ENCODE assay signal across 2 cellular contexts in the genomic region with DNA sequence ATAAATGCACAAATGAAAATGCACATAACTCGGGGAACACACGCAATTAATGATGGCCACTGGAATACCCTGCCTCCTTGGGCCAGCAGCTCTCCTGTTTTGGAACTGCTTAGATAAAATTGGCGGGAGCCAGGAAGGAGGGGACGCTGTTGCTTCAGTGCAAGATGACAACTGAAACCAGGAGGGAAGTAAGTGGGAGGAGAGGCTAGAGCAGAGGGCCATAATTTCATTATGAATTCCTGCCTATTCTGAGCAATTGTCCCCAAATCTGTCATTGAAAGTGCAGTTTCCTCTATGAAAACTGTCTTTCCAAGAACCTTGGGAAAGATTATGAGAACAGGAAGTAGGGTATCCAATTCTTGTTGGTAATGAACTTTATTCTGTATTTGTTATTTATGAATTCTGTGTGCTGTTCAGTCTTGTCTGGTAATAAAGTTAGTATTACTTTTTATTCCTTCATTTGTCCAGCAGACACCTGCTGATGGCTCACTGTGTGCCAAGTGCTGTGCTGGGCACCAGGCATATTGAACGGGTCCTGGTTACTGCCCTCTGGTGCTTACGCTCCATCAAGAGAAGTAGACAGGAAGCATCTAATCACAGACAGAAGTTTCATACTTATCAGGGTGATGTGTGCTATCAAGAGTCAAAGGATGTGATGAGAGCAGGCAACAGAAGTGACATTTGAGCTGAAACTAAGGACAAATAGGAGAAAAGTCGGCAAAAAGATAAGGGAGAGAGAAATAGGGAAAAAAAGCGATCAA.
TF ChIP-seq lines count a peak whose summit lies in the region.

No MANE protein-coding gene starts in this region.

TF ChIP-seq in HCT116, 20 proteins besides CTCF, POLR2A, EP300 and RAD21 (continued from another document):
- TF ChIP-seq, protein P1, sequence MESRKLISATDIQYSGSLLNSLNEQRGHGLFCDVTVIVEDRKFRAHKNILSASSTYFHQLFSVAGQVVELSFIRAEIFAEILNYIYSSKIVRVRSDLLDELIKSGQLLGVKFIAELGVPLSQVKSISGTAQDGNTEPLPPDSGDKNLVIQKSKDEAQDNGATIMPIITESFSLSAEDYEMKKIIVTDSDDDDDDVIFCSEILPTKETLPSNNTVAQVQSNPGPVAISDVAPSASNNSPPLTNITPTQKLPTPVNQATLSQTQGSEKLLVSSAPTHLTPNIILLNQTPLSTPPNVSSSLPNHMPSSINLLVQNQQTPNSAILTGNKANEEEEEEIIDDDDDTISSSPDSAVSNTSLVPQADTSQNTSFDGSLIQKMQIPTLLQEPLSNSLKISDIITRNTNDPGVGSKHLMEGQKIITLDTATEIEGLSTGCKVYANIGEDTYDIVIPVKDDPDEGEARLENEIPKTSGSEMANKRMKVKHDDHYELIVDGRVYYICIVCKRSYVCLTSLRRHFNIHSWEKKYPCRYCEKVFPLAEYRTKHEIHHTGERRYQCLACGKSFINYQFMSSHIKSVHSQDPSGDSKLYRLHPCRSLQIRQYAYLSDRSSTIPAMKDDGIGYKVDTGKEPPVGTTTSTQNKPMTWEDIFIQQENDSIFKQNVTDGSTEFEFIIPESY (IDR thresholded peaks at IDR 0.05; ENCODE audit: extremely low read depth, insufficient replicate concordance, low read length): no peak
- no peak for TF ChIP-seq POLR2AphosphoS5 (IDR thresholded peaks at IDR 0.05; ENCODE audit: low read depth, low read length)
- no peak for TF ChIP-seq SIN3A (IDR thresholded peaks at IDR 0.05; ENCODE audit: low read depth)
- TF ChIP-seq SRF (IDR thresholded peaks at IDR 0.05; ENCODE audit: low read depth): no peak
- TF ChIP-seq ELF1 (IDR thresholded peaks at IDR 0.05; ENCODE audit: borderline replicate concordance, low read depth): no peak
- TF ChIP-seq YY1 (IDR thresholded peaks at IDR 0.05; ENCODE audit: extremely low read depth, insufficient replicate concordance, low read depth, low read length): no peak
- TF ChIP-seq, protein P2, sequence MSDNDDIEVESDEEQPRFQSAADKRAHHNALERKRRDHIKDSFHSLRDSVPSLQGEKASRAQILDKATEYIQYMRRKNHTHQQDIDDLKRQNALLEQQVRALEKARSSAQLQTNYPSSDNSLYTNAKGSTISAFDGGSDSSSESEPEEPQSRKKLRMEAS (IDR thresholded peaks at IDR 0.05): no peak
- TF ChIP-seq EZH2phosphoT487 (IDR thresholded peaks at IDR 0.05; ENCODE audit: borderline replicate concordance): no peak
- no peak for TF ChIP-seq CEBPB (IDR thresholded peaks at IDR 0.05; ENCODE audit: low read depth)
- TF ChIP-seq CBX3 (IDR thresholded peaks at IDR 0.05; ENCODE audit: low read depth): no peak
- TF ChIP-seq ZNF274 (IDR thresholded peaks at IDR 0.05; ENCODE audit: low read depth, low read length): no peak

TF ChIP-seq in K562, 482 proteins besides CTCF, POLR2A, EP300 and RAD21 (continued from another document):
- TF ChIP-seq, protein P3, sequence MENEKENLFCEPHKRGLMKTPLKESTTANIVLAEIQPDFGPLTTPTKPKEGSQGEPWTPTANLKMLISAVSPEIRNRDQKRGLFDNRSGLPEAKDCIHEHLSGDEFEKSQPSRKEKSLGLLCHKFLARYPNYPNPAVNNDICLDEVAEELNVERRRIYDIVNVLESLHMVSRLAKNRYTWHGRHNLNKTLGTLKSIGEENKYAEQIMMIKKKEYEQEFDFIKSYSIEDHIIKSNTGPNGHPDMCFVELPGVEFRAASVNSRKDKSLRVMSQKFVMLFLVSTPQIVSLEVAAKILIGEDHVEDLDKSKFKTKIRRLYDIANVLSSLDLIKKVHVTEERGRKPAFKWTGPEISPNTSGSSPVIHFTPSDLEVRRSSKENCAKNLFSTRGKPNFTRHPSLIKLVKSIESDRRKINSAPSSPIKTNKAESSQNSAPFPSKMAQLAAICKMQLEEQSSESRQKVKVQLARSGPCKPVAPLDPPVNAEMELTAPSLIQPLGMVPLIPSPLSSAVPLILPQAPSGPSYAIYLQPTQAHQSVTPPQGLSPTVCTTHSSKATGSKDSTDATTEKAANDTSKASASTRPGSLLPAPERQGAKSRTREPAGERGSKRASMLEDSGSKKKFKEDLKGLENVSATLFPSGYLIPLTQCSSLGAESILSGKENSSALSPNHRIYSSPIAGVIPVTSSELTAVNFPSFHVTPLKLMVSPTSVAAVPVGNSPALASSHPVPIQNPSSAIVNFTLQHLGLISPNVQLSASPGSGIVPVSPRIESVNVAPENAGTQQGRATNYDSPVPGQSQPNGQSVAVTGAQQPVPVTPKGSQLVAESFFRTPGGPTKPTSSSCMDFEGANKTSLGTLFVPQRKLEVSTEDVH (IDR thresholded peaks at IDR 0.05; ENCODE audit: low read depth, partially characterized antibody): peak; percentile 24
- TF ChIP-seq FOXJ3 (CRISPR knock-in tag; IDR thresholded peaks at IDR 0.05): no peak
- TF ChIP-seq ZNF175 (CRISPR knock-in tag; IDR thresholded peaks at IDR 0.05; ENCODE audit: low read depth): 0 out of 2 replicates have a peak, but pooled peaks have one; percentile 41
